12 cellular contexts compared by ENCODE assay signal in the genomic region with DNA sequence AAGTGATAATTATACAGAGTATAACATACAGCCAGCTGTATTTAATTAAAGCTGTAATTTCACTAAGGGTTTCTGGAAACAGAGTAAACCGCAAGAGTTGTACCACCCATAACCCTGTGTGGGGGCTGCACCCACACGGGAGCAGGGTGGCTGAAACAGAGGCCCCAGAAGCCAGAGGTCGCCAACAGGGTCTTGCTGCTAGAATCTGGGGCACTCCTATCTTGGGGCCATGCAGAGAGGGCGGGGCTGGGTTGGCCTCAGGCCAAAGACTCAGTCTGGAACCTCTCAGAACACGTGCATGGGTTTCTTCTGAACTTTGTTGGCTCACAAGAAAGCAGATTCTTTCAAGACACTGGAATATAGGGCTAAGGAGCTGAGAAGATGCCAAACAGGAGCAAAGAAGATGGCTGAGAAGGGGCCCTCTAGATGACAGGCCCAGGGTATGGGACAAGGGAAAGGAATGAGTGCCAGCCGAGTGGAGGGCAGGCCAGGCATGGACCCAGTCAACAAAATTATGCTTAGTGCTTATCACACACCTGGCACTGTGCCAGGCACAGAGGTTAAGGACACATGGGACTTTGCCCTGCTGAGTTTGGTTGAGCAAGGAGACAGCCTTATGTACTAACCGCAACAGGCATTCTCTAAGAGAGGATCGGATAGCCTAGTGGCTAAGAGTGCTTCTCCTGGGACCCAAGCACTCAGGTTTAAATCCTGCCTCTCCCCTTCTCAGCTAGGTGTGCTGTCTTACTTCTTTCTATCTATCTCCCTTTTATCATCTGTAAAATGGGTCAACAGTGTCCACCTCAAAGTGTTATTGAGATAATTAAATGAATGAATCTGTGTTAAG.
DNase-seq lines count a peak whose midpoint lies in the region; ATAC-seq and TF ChIP-seq lines count a peak whose summit lies in the region.
"Had no signal": no experiment of that assay in that cellular context is flagged by ENCODE, and none has a peak within 500 bp of the region (broad histone marks: within the 10 kb centered on the region; RNA-seq: fewer than 3 reads in every experiment).

No MANE protein-coding gene starts in this region.

- POLR2A ChIA-PET in CD4-positive, alpha-beta T cell (lab: Charles Lee), result no interaction called here

- H3K4me3 ChIP-seq in right cardiac atrium (ENCODE audit: low read length) (no peak overlapping the region), testis (no peak overlapping the region)
- H3K4me3 ChIP-seq: SJCRH30 had no signal

- no peak for TF ChIP-seq CTCF in testis (IDR thresholded peaks at IDR 0.05)
- TF ChIP-seq CTCF in CD4-positive, alpha-beta T cell (IDR thresholded peaks at IDR 0.05), result no peak

- no peak for TF ChIP-seq POLR2A in testis (IDR thresholded peaks at IDR 0.05)

- intact Hi-C loops in right cardiac atrium (cut with DNase I) (loop anchor here in 2 of 4 donors (10.0 kb wide), 2 partner anchors 75 to 235 kb away; no protein-coding TSS in a partner anchor), testis (cut with DNase I; ENCODE audit: low total_unique reads) (no loop called here), posterior cingulate gyrus (cut with DNase I) (no loop called here)
- intact Hi-C loops in CD4-positive, alpha-beta T cell (cut with DNase I, micrococcal nuclease), result loop anchor here in 1 of 2 experiments (5.0 kb wide), 1 partner anchor 78 kb away; no protein-coding TSS in a partner anchor

- CTCF ChIA-PET in CD4-positive, alpha-beta T cell (lab: Charles Lee), result no interaction called here

- H3K9me3 ChIP-seq in right cardiac atrium (ENCODE audit: control insufficient read depth, low read length), result no peaks in the 10 kb centered on the region
- H3K9me3 ChIP-seq in testis, result no peaks in the 10 kb centered on the region
- H3K9me3 ChIP-seq in CD4-positive, alpha-beta T cell (ENCODE audit: control insufficient read depth, low read length), result no peaks in the 10 kb centered on the region
- H3K9me3 ChIP-seq: SJCRH30 had no signal

- H3K27me3 Mint-ChIP-seq in CD4-positive, alpha-beta T cell, result peaks cover 3% of the 10 kb centered on the region
- H3K27me3 Mint-ChIP-seq: activated CD4-positive, alpha-beta memory T cell treated with anti-CD3 and anti-CD28 coated beads for 36 hours had no signal

- peaks cover 12% of the 10 kb centered on the region for H3K4me1 ChIP-seq in right cardiac atrium (ENCODE audit: control insufficient read depth, insufficient read depth, low read length)
- peaks cover 20% of the 10 kb centered on the region for H3K4me1 ChIP-seq in testis

- no peaks in the 10 kb centered on the region for H3K27me3 ChIP-seq in right cardiac atrium (ENCODE audit: control insufficient read depth, insufficient read depth)
- H3K27me3 ChIP-seq in testis, result no peaks in the 10 kb centered on the region
- peaks cover 1% of the 10 kb centered on the region for H3K27me3 ChIP-seq in CD4-positive, alpha-beta T cell (ENCODE audit: control insufficient read depth, insufficient read depth, low read length)

- H3K4me3 Mint-ChIP-seq in CD4-positive, alpha-beta T cell, result no peak overlapping the region
- H3K4me3 Mint-ChIP-seq: activated CD4-positive, alpha-beta memory T cell treated with anti-CD3 and anti-CD28 coated beads for 36 hours; stimulated activated naive CD8-positive, alpha-beta T cell treated with anti-CD3 and anti-CD28 coated beads, Interleukin-15, amount 100 ng/mL, for 72 hours had no signal

- WGBS in right cardiac atrium, result 56% methylated on average over 8 of the region's 8 CpGs
- 41 to 46% methylated on average over 8 of the region's 8 CpGs for WGBS in testis, 2 donors

- H3K36me3 Mint-ChIP-seq in CD4-positive, alpha-beta T cell (ENCODE audit: low read depth), result no peaks in the 10 kb centered on the region
- H3K36me3 Mint-ChIP-seq: activated CD4-positive, alpha-beta memory T cell treated with anti-CD3 and anti-CD28 coated beads for 36 hours had no signal

- no peaks in the 10 kb centered on the region for H3K36me3 ChIP-seq in testis (ENCODE audit: low read depth, missing control alignments)
- H3K36me3 ChIP-seq: SJCRH30 had no signal

- DNase-seq in NCI-H2196 (lab: John Stamatoyannopoulos, UW; ENCODE audit: unreplicated experiment), result peak; percentile 41
- no peak for DNase-seq in NCI-H2196 treated with DMSO at 0.1 percent for 48 hours (lab: John Stamatoyannopoulos, UW; ENCODE audit: unreplicated experiment)
- DNase-seq in right cardiac atrium, result peak; percentile 54 to 80 (median 73)
- peak; percentile 49 for DNase-seq in testis
- DNase-seq in CD4-positive, alpha-beta T cell, result no peak
- DNase-seq in activated T-cell treated with anti-CD3 and anti-CD28 coated beads, Interleukin-2, amount 50 U/mL, for 1 hour, result no peak
- no peak for DNase-seq in posterior cingulate gyrus
- DNase-seq: activated CD4-positive, alpha-beta memory T cell treated with anti-CD3 and anti-CD28 coated beads for 36 hours; MM.1S; stimulated activated naive CD8-positive, alpha-beta T cell treated with anti-CD3 and anti-CD28 coated beads, Interleukin-15, amount 100 ng/mL, for 72 hours had no signal

- H3K9me3 Mint-ChIP-seq in CD4-positive, alpha-beta T cell, result no peaks in the 10 kb centered on the region
- H3K9me3 Mint-ChIP-seq: activated CD4-positive, alpha-beta memory T cell treated with anti-CD3 and anti-CD28 coated beads for 36 hours; stimulated activated naive CD8-positive, alpha-beta T cell treated with anti-CD3 and anti-CD28 coated beads, Interleukin-15, amount 100 ng/mL, for 72 hours had no signal

- H3K4me1 Mint-ChIP-seq in CD4-positive, alpha-beta T cell (ENCODE audit: low read depth), result peaks cover 8% of the 10 kb centered on the region
- H3K4me1 Mint-ChIP-seq: stimulated activated naive CD8-positive, alpha-beta T cell treated with anti-CD3 and anti-CD28 coated beads, Interleukin-15, amount 100 ng/mL, for 72 hours had no signal

- no peak overlapping the region for H3K27ac Mint-ChIP-seq in CD4-positive, alpha-beta T cell
- H3K27ac Mint-ChIP-seq: activated CD4-positive, alpha-beta memory T cell treated with anti-CD3 and anti-CD28 coated beads for 36 hours; stimulated activated naive CD8-positive, alpha-beta T cell treated with anti-CD3 and anti-CD28 coated beads, Interleukin-15, amount 100 ng/mL, for 72 hours had no signal

- H3K27ac ChIP-seq in right cardiac atrium (ENCODE audit: low read length) (no peak overlapping the region), testis (no peak overlapping the region)
- no peak overlapping the region for H3K27ac ChIP-seq in CD4-positive, alpha-beta T cell (ENCODE audit: low read depth, low read length)
- H3K27ac ChIP-seq: SJCRH30 had no signal

- ATAC-seq in SK-N-SH treated with all-trans-retinoic acid at 6 μM for 48 hours (peak; percentile 59), right cardiac atrium (peak; percentile 30 to 43)
- no peak for ATAC-seq in CD4-positive, alpha-beta T cell (ENCODE audit: poor library complexity)
- ATAC-seq: stimulated activated naive CD8-positive, alpha-beta T cell treated with anti-CD3 and anti-CD28 coated beads, Interleukin-15, amount 100 ng/mL, for 72 hours had no signal

TF ChIP-seq in SK-N-SH treated with all-trans-retinoic acid at 6 μM for 48 hours, 23 proteins besides CTCF, POLR2A, EP300 and RAD21:
- TF ChIP-seq ZNF70 (CRISPR knock-in tag; IDR thresholded peaks at IDR 0.05) (no peak), ZNF8 (CRISPR knock-in tag; IDR thresholded peaks at IDR 0.05) (no peak), PPARA (CRISPR knock-in tag; IDR thresholded peaks at IDR 0.05; ENCODE audit: borderline replicate concordance) (no peak), TOX (CRISPR knock-in tag; IDR thresholded peaks at IDR 0.05; ENCODE audit: borderline replicate concordance) (no peak), CREB5 (CRISPR knock-in tag; IDR thresholded peaks at IDR 0.05; ENCODE audit: low read depth) (no peak), ESRRG (CRISPR knock-in tag; IDR thresholded peaks at IDR 0.05) (no peak), ARNTL (CRISPR knock-in tag; IDR thresholded peaks at IDR 0.05; ENCODE audit: borderline replicate concordance, low read depth) (no peak)
- TF ChIP-seq, protein P1, sequence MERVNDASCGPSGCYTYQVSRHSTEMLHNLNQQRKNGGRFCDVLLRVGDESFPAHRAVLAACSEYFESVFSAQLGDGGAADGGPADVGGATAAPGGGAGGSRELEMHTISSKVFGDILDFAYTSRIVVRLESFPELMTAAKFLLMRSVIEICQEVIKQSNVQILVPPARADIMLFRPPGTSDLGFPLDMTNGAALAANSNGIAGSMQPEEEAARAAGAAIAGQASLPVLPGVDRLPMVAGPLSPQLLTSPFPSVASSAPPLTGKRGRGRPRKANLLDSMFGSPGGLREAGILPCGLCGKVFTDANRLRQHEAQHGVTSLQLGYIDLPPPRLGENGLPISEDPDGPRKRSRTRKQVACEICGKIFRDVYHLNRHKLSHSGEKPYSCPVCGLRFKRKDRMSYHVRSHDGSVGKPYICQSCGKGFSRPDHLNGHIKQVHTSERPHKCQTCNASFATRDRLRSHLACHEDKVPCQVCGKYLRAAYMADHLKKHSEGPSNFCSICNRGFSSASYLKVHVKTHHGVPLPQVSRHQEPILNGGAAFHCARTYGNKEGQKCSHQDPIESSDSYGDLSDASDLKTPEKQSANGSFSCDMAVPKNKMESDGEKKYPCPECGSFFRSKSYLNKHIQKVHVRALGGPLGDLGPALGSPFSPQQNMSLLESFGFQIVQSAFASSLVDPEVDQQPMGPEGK (CRISPR knock-in tag; IDR thresholded peaks at IDR 0.05; ENCODE audit: borderline replicate concordance), result no peak
- TF ChIP-seq, protein P2, sequence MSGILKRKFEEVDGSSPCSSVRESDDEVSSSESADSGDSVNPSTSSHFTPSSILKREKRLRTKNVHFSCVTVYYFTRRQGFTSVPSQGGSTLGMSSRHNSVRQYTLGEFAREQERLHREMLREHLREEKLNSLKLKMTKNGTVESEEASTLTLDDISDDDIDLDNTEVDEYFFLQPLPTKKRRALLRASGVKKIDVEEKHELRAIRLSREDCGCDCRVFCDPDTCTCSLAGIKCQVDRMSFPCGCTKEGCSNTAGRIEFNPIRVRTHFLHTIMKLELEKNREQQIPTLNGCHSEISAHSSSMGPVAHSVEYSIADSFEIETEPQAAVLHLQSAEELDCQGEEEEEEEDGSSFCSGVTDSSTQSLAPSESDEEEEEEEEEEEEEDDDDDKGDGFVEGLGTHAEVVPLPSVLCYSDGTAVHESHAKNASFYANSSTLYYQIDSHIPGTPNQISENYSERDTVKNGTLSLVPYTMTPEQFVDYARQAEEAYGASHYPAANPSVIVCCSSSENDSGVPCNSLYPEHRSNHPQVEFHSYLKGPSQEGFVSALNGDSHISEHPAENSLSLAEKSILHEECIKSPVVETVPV (CRISPR knock-in tag; IDR thresholded peaks at IDR 0.05), result no peak
TF ChIP-seq in SK-N-SH treated with all-trans-retinoic acid at 6 μM for 48 hours: peak in this region for 0.

Comparison
In these comparisons a context has a peak if more than half of its experiments do, and no peak if none do; other contexts are left out.
1. DNase-seq: peak in NCI-H2196 (single experiment), right cardiac atrium (3 of 3) and testis (single experiment); none in NCI-H2196 treated with DMSO at 0.1 percent for 48 hours (single experiment), CD4-positive, alpha-beta T cell (0 of 10), activated T-cell treated with anti-CD3 and anti-CD28 coated beads, Interleukin-2, amount 50 U/mL, for 1 hour (single experiment) and posterior cingulate gyrus (0 of 10).